ENCODE assay signal across 8 cellular contexts in the genomic region with DNA sequence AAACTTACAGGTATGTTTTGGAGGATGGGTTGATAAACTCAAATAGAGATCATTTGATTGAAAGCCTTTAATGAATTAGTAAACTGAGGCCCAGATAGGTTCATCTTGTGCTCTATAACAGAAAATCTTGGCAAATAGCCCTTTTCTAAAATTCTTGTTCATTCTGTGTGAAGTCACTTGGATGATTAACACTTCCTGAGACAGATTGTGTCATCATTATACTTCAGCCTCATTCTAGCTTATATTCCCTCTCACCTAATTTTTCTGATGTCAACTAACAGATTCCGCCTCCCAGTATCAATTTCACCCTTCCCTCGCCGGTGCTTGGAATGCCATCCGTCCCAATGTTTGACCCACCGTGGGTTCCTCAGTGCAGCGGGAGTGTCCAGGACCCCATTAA.
"Had no signal": no experiment of that assay in that cellular context is flagged by ENCODE, and none has a peak within 500 bp of the region (broad histone marks: within the 10 kb centered on the region; RNA-seq: fewer than 3 reads in every experiment).

No MANE protein-coding gene starts in this region.

- H3K27ac Mint-ChIP-seq: HFFc6, IgD-negative memory B cell had no signal

- ATAC-seq: HCT116 had no signal

- H3K27ac ChIP-seq: GM23248, HL-60 had no signal

- H3K36me3 Mint-ChIP-seq: IgD-negative memory B cell had no signal

- DNase-seq: GM23248, GOT3, H7, HFFc6 had no signal

- H3K4me1 ChIP-seq: HAP-1 had no signal

- H3K4me1 Mint-ChIP-seq: IgD-negative memory B cell had no signal

- H3K4me3 Mint-ChIP-seq: HFFc6, IgD-negative memory B cell had no signal
